8 cellular contexts compared by ENCODE assay signal in the genomic region with DNA sequence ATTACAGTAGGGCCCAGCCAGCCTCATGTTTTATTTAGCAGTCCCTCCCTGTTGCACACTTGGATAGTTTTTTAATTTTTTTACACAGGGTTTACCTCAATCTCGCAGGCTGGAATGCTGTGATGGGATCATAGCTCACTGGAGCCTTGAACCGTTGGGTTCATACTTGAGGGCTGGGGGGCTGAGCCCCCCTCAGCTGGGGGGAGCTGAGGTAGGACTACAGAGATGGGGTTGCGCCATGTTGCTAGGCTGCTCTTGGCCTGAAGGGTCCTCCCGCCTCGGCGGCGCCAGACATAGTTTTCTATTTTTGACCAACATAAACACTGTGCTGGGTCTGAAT.
DNase-seq lines count a peak whose midpoint lies in the region; ATAC-seq and TF ChIP-seq lines count a peak whose summit lies in the region.
"Not testable (repeated sequence)": the region's sequence is repeated elsewhere in the genome, so short reads cannot be mapped to it uniquely, and the experiment has no call there.

No MANE protein-coding gene starts in this region.

- H3K4me3 ChIP-seq in Caco-2 (ENCODE audit: low read depth, low read length): peak overlapping the region; percentile 49
- peak overlapping the region; percentile 66 for H3K4me3 ChIP-seq in astrocyte of the spinal cord (ENCODE audit: low read depth, low read length)
- H3K4me3 ChIP-seq in muscle layer of colon (ENCODE audit: low read depth in 1 of 2, low read length in 2 of 2): peak overlapping the region; percentile 45 to 71
- H3K4me3 ChIP-seq in stomach smooth muscle (ENCODE audit: low read length in 2 of 2): peak overlapping the region; percentile 57 to 78

- H3K4me3 Mint-ChIP-seq in Caco-2 (ENCODE audit: unreplicated experiment): peak overlapping the region; percentile 81

- DNase-seq in Caco-2; RWPE1 (ENCODE audit: low spot score); astrocyte of the spinal cord (ENCODE audit: low read depth, low spot score): not testable (repeated sequence)
- peak; percentile 3 for DNase-seq in glomerular endothelial cell (ENCODE audit: extremely low read depth, low read depth, low spot score)

- not testable (repeated sequence) for H3K9ac ChIP-seq in muscle layer of colon (ENCODE audit: low read length)
- peak overlapping the region; percentile 77 to 85 for H3K9ac ChIP-seq in stomach smooth muscle (ENCODE audit: low read length in 2 of 2)

- TSS peak; percentile 89 for BruUV-seq in Caco-2 (replicated peaks; lab: Mats Ljungman, UMichigan)

- CTCF ChIA-PET in Caco-2 (lab: Charles Lee): interaction anchor here (1.3 to 1.8 kb wide), 2 partner anchors 39 to 153 kb away, joined by 4 read pairs; a partner anchor contains a TSS
- CTCF ChIA-PET in RWPE1 (lab: Yijun Ruan, JAX): not testable (repeated sequence)

- intact Hi-C loops in Caco-2 (cut with micrococcal nuclease; ENCODE audit: unreplicated experiment): loop anchor here (1.0 to 2.0 kb wide), 2 partner anchors 139 to 154 kb away; a partner anchor contains a TSS

- H3K36me3 ChIP-seq in Caco-2 (ENCODE audit: control insufficient read depth, insufficient read depth, low read length); muscle layer of colon (ENCODE audit: insufficient read depth, low read length); stomach smooth muscle (ENCODE audit: control insufficient read depth in 2 of 2, insufficient read depth in 2 of 2, low read length in 2 of 2): not testable (repeated sequence)

- H3K27ac ChIP-seq in RWPE1 (peak overlapping the region; percentile 85), muscle layer of colon (ENCODE audit: low read depth, low read length) (peak overlapping the region; percentile 73), stomach smooth muscle (ENCODE audit: low read length) (peak overlapping the region; percentile 95)

- H3K4me1 ChIP-seq in Caco-2; muscle layer of colon (ENCODE audit: insufficient read depth, low read length); stomach smooth muscle (ENCODE audit: control insufficient read depth, insufficient read depth, low read length): not testable (repeated sequence)

- not testable (repeated sequence) for H3K4me1 Mint-ChIP-seq in Caco-2 (ENCODE audit: low read depth, unreplicated experiment)

- H3K27me3 ChIP-seq in Caco-2 (replicated peaks; ENCODE audit: control insufficient read depth, insufficient read depth, low read length); muscle layer of colon (ENCODE audit: control insufficient read depth in 1 of 2, insufficient read depth in 2 of 2, low read length in 2 of 2); stomach smooth muscle (ENCODE audit: control insufficient read depth in 1 of 2, insufficient read depth in 2 of 2, low read length in 2 of 2): not testable (repeated sequence)

- in situ Hi-C loops in astrocyte of the spinal cord (cut with HindIII; ENCODE audit: low sequenced_read_pairs): not testable (repeated sequence)

- not testable (repeated sequence) for TF ChIP-seq CTCF in Caco-2 (IDR thresholded peaks at IDR 0.05; ENCODE audit: insufficient read depth in 1 of 2, low read depth in 1 of 2, low read length in 1 of 2, severe bottlenecking in 1 of 2, unreplicated experiment in 1 of 2); RWPE1 (conservative IDR thresholded peaks at IDR 0.05; ENCODE audit: low read depth)
- TF ChIP-seq CTCF in astrocyte of the spinal cord (IDR thresholded peaks at IDR 0.05; ENCODE audit: low read depth, low read length): peak; percentile 10

- ATAC-seq in GM21360 (IDR thresholded peaks at IDR 0.05; ENCODE audit: unreplicated experiment) (peak; percentile 6), HG03095 (IDR thresholded peaks at IDR 0.05; ENCODE audit: unreplicated experiment) (peak; percentile 5)

- POLR2A ChIA-PET in Caco-2 (lab: Charles Lee): interaction anchor here (0.6 kb wide), 1 partner anchor 139 kb away, joined by 3 read pairs; no protein-coding TSS in a partner anchor
- POLR2A ChIA-PET in RWPE1 (lab: Yijun Ruan, JAX; ENCODE audit: low non-redundant PET): not testable (repeated sequence)

- not testable (repeated sequence) for H3K27me3 Mint-ChIP-seq in Caco-2 (ENCODE audit: insufficient read depth, unreplicated experiment)

- peak overlapping the region; percentile 98 for H3K27ac Mint-ChIP-seq in Caco-2 (ENCODE audit: unreplicated experiment)

- not testable (repeated sequence) for H3K9me3 ChIP-seq in Caco-2; muscle layer of colon (ENCODE audit: low read length); stomach smooth muscle (ENCODE audit: control insufficient read depth in 2 of 2, low read length in 2 of 2)

- peaks cover 19% of the 10 kb centered on the region for H3K36me3 Mint-ChIP-seq in Caco-2 (ENCODE audit: insufficient read depth, unreplicated experiment)

- H3K9me3 Mint-ChIP-seq in Caco-2 (ENCODE audit: unreplicated experiment): not testable (repeated sequence)
